In the genomic region with DNA sequence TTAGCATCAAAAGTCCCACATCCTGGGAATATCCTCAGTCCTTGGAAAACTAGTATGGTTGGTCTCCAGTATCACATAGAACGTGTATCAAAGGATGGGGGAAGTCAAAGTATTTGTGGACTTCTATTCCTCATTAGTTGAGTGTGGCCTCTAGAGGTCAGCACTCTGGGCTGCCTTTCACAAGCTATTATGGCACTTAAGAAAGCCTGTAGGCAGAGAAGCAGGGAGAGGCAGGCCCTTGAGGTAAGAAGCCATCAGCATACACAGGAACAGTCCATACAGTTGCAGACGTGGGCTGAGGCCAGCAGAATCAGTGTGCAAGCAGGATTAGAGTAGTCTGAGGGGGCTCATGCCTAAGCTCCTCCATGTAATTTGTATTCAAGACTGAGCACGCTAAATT, we compare ENCODE assay signal across 10 cellular contexts.
DNase-seq lines count a peak whose midpoint lies in the region; ATAC-seq and TF ChIP-seq lines count a peak whose summit lies in the region.
"Had no signal": no experiment of that assay in that cellular context is flagged by ENCODE, and none has a peak within 500 bp of the region (broad histone marks: within the 10 kb centered on the region; RNA-seq: fewer than 3 reads in every experiment).

No MANE protein-coding gene starts in this region.

- no peak overlapping the region for H4K5ac ChIP-seq in mesendoderm (ENCODE audit: low read length)

- no CpG with 5 or more reads among the region's 3 CpGs for WGBS in mesendoderm (ENCODE audit: extremely low coverage, insufficient coverage, low lambda C conversion rate)
- WGBS in ovary, 3 donors, result 75 to 80% (median 79%) methylated on average over 3 of the region's 3 CpGs

- H3K4me1 ChIP-seq in mesendoderm (ENCODE audit: control insufficient read depth, low read depth, low read length) (no peaks in the 10 kb centered on the region), ovary (ENCODE audit: insufficient read depth) (no peaks in the 10 kb centered on the region)

- DNase-seq in DMS79 treated with DMSO at 0.1 percent for 48 hours (lab: John Stamatoyannopoulos, UW) (peak; percentile 38), astrocyte of the cerebellum (ENCODE audit: low read depth) (no peak), mesendoderm (peak; percentile 80), HK-2 (ENCODE audit: unreplicated experiment) (no peak), ovary (no peak)
- no peak for DNase-seq in stimulated activated CD4-positive, alpha-beta T cell treated with anti-CD3 and anti-CD28 coated beads, Interleukin-2, amount 100 ng/mL, for 48 hours
- DNase-seq: immature natural killer cell, NCI-H446 had no signal

- H3K4me3 ChIP-seq in astrocyte of the cerebellum (ENCODE audit: low read depth, low read length) (no peak overlapping the region), mesendoderm (ENCODE audit: low read length) (no peak overlapping the region), ovary (no peak overlapping the region)

- H2BK5ac ChIP-seq in mesendoderm (ENCODE audit: low read length), result no peak overlapping the region

- no peak overlapping the region for H3K9ac ChIP-seq in mesendoderm (ENCODE audit: low read length)

- intact Hi-C loops in ovary (cut with DNase I), result no loop called here

- H3K9me3 ChIP-seq in ovary, result no peaks in the 10 kb centered on the region

- H3K36me3 ChIP-seq in mesendoderm (ENCODE audit: control insufficient read depth, insufficient read depth, low read length) (no peaks in the 10 kb centered on the region), ovary (no peaks in the 10 kb centered on the region)

- TF ChIP-seq CTCF in LNCAP (IDR thresholded peaks at IDR 0.05) (peak; percentile 49), astrocyte of the cerebellum (IDR thresholded peaks at IDR 0.05; ENCODE audit: low read depth, low read length, missing control alignments) (peak; percentile 50), ovary (IDR thresholded peaks at IDR 0.05) (no peak)

- no peaks in the 10 kb centered on the region for H3K79me1 ChIP-seq in mesendoderm (ENCODE audit: low read length)

- no peak for TF ChIP-seq POLR2A in ovary (IDR thresholded peaks at IDR 0.05)

- ATAC-seq in HG03457 (IDR thresholded peaks at IDR 0.05; ENCODE audit: unreplicated experiment), result no peak

- H2AK5ac ChIP-seq in mesendoderm (ENCODE audit: low read length), result no peak overlapping the region

- H3K23ac ChIP-seq in mesendoderm (ENCODE audit: low read length), result no peak overlapping the region

- in situ Hi-C loops in astrocyte of the cerebellum (cut with HindIII; ENCODE audit: low sequenced_read_pairs), result loop anchor here (10.0 kb wide), 1 partner anchor 58 kb away; no protein-coding TSS in a partner anchor

- no peak overlapping the region for H2BK120ac ChIP-seq in mesendoderm (ENCODE audit: low read depth, low read length)

- H3K27ac ChIP-seq in mesendoderm (ENCODE audit: low read depth, low read length) (no peak overlapping the region), ovary (no peak overlapping the region)

- H3K27me3 ChIP-seq in mesendoderm (ENCODE audit: insufficient read depth, low read length, poor library complexity) (no peaks in the 10 kb centered on the region), ovary (no peaks in the 10 kb centered on the region)

- H4K8ac ChIP-seq in mesendoderm (ENCODE audit: low read depth, low read length), result no peak overlapping the region

- no peak overlapping the region for H3K4me2 ChIP-seq in mesendoderm (ENCODE audit: low read length)

- no peaks in the 10 kb centered on the region for H3K79me2 ChIP-seq in mesendoderm (ENCODE audit: control insufficient read depth, insufficient read depth, low read length)

- no peak overlapping the region for H3K18ac ChIP-seq in mesendoderm (ENCODE audit: low read length)

- H3K4ac ChIP-seq in mesendoderm (ENCODE audit: low read depth, low read length), result no peak overlapping the region

- TF ChIP-seq EP300 in ovary (IDR thresholded peaks at IDR 0.05), result no peak

- H3K56ac ChIP-seq in mesendoderm (ENCODE audit: low read length), result no peak overlapping the region

- no peak overlapping the region for H2BK15ac ChIP-seq in mesendoderm (replicated peaks; ENCODE audit: low read depth)

Comparison
In these comparisons a context has a peak if more than half of its experiments do, and no peak if none do; other contexts are left out.
1. DNase-seq: peak in DMS79 treated with DMSO at 0.1 percent for 48 hours (single experiment) and mesendoderm (single experiment); none in astrocyte of the cerebellum (single experiment), HK-2 (single experiment), stimulated activated CD4-positive, alpha-beta T cell treated with anti-CD3 and anti-CD28 coated beads, Interleukin-2, amount 100 ng/mL, for 48 hours (0 of 2) and ovary (0 of 5).
2. CTCF ChIP-seq: peak in LNCAP (single experiment) and astrocyte of the cerebellum (single experiment); none in ovary (0 of 3).